8 cellular contexts compared by ENCODE assay signal in the genomic region with DNA sequence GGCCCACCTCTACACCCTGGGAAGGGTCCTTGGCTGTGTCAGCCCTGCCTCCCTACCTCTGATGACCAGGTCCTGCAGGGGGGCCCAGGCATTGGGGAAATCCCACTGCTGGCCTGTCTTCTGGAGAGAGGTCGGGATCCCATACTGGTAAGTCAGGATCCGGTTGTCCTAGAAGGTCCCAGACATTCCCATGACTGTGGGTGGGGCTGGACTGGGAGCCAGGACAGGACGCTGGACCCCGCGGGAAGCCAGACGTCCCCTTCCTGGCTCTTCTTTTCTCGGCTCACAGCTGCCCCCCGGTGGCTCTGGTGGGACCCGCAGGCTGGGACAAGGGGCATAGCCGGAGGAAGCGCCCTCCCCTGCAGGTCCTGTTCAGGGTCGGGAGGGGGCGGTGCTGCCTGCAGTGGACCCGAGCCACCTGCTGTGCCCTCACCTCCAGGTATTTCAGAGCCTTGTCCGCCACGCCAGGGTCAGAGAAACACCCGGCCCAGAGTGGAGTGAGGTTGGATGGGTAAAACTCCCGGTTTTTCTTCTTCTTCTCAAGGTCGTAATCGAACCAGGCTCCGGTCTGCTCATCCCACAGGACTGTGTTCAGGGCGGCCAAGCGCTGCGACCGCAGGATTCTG. TPM values are rescaled to one million over a fixed set of nuclear protein-coding genes. Genes with fewer than 3 reads are reported as not detected.
A peak's percentile ranks its signal among the peaks of the same experiment; 100 is the strongest.
DNase-seq lines count a peak whose midpoint lies in the region; ATAC-seq and TF ChIP-seq lines count a peak whose summit lies in the region.

No MANE protein-coding gene starts in this region.

- H3K36me3 ChIP-seq in H7 (replicated peaks; ENCODE audit: control insufficient read depth, insufficient read depth, low read length) (peaks cover 2% of the 10 kb centered on the region), SU-DHL-6 (ENCODE audit: low read length) (no peaks in the 10 kb centered on the region)

- POLR2A ChIA-PET in activated naive CD8-positive, alpha-beta T cell treated with anti-CD3 and anti-CD28 coated beads, Interleukin-2, amount 10 ng/mL, durations not matched to agents 7 days and 5 days (lab: Charles Lee) = interaction anchor here (0.8 kb wide), 1 partner anchor 66 kb away, joined by 3 read pairs; no protein-coding TSS in a partner anchor

- H3K27me3 Mint-ChIP-seq in activated naive CD8-positive, alpha-beta T cell treated with anti-CD3 and anti-CD28 coated beads, Interleukin-2, amount 10 ng/mL, durations not matched to agents 7 days and 5 days = no peaks in the 10 kb centered on the region
- no peaks in the 10 kb centered on the region for H3K27me3 Mint-ChIP-seq in type B pancreatic cell

- no peak overlapping the region for H3K27ac Mint-ChIP-seq in activated naive CD8-positive, alpha-beta T cell treated with anti-CD3 and anti-CD28 coated beads, Interleukin-2, amount 10 ng/mL, durations not matched to agents 7 days and 5 days
- H3K27ac Mint-ChIP-seq in type B pancreatic cell = no peak overlapping the region

- intact Hi-C loops in Right ventricle myocardium superior (cut with DNase I) = loop anchor here (5.0 kb wide), 1 partner anchor 47 kb away; no protein-coding TSS in a partner anchor
- intact Hi-C loops in posterior cingulate gyrus (cut with DNase I) = loop anchor here (2.0 kb wide), 1 partner anchor 65 kb away; no protein-coding TSS in a partner anchor

- no peak overlapping the region for H3K9ac ChIP-seq in SU-DHL-6 (ENCODE audit: low read length)

- no peaks in the 10 kb centered on the region for H3K79me2 ChIP-seq in SU-DHL-6 (ENCODE audit: insufficient read depth, low read length)

- no peaks in the 10 kb centered on the region for H3K36me3 Mint-ChIP-seq in activated naive CD8-positive, alpha-beta T cell treated with anti-CD3 and anti-CD28 coated beads, Interleukin-2, amount 10 ng/mL, durations not matched to agents 7 days and 5 days
- H3K36me3 Mint-ChIP-seq in type B pancreatic cell = no peaks in the 10 kb centered on the region

- H3K9me2 ChIP-seq in SU-DHL-6 (replicated peaks; ENCODE audit: insufficient read depth, low read length) = no peaks in the 10 kb centered on the region

- H3K4me3 ChIP-seq in H7 (ENCODE audit: insufficient read depth, low read depth, low read length) = no peak overlapping the region
- no peak overlapping the region for H3K4me3 ChIP-seq in SU-DHL-6 (ENCODE audit: insufficient read depth, low read length, poor library complexity, severe bottlenecking)

- no peak overlapping the region for H3K27ac ChIP-seq in SU-DHL-6 (ENCODE audit: low read depth, low read length)

- H3K9me3 ChIP-seq in SU-DHL-6 (ENCODE audit: insufficient read depth, low read length) = no peaks in the 10 kb centered on the region

- H3K4me2 ChIP-seq in SU-DHL-6 (ENCODE audit: low read depth, low read length, poor library complexity, severe bottlenecking) = no peak overlapping the region

- ATAC-seq in activated naive CD8-positive, alpha-beta T cell treated with anti-CD3 and anti-CD28 coated beads, Interleukin-2, amount 10 ng/mL, durations not matched to agents 7 days and 5 days (ENCODE audit: low read depth) = peak; percentile 96
- ATAC-seq in Right ventricle myocardium superior (ENCODE audit: poor library complexity) = peak; percentile 84

- no peaks in the 10 kb centered on the region for H4K20me1 ChIP-seq in SU-DHL-6 (ENCODE audit: low read depth, low read length)

- peaks cover 3% of the 10 kb centered on the region for H3K4me1 Mint-ChIP-seq in activated naive CD8-positive, alpha-beta T cell treated with anti-CD3 and anti-CD28 coated beads, Interleukin-2, amount 10 ng/mL, durations not matched to agents 7 days and 5 days
- H3K4me1 Mint-ChIP-seq in type B pancreatic cell (ENCODE audit: unreplicated experiment) = peaks cover 10% of the 10 kb centered on the region

- peak; percentile 38 for DNase-seq in DMS114 treated with DMSO at 0.1 percent for 48 hours (lab: John Stamatoyannopoulos, UW; ENCODE audit: unreplicated experiment)
- DNase-seq in H7 = peak; percentile 99
- DNase-seq in NCI-H1417 (lab: John Stamatoyannopoulos, UW) = peak; percentile 80 to 93 (median 84)
- DNase-seq in activated naive CD8-positive, alpha-beta T cell treated with anti-CD3 and anti-CD28 coated beads, Interleukin-2, amount 10 ng/mL, durations not matched to agents 7 days and 5 days = peak; percentile 96
- DNase-seq in Right ventricle myocardium superior = peak; percentile 95
- DNase-seq in posterior cingulate gyrus = peak; percentile 76 to 98 (median 92)
- peak; percentile 91 for DNase-seq in type B pancreatic cell (ENCODE audit: extremely low spot score, unreplicated experiment)

- H3K27me3 ChIP-seq in H7 (ENCODE audit: control insufficient read depth, insufficient read depth, low read length) = no peaks in the 10 kb centered on the region
- no peaks in the 10 kb centered on the region for H3K27me3 ChIP-seq in SU-DHL-6 (ENCODE audit: low read length)

- H2AFZ ChIP-seq in SU-DHL-6 (ENCODE audit: low read depth, low read length, severe bottlenecking) = peak overlapping the region; percentile 82

- no peak overlapping the region for H3K4me3 Mint-ChIP-seq in activated naive CD8-positive, alpha-beta T cell treated with anti-CD3 and anti-CD28 coated beads, Interleukin-2, amount 10 ng/mL, durations not matched to agents 7 days and 5 days
- H3K4me3 Mint-ChIP-seq in type B pancreatic cell = no peak overlapping the region

- no peaks in the 10 kb centered on the region for H3K9me3 Mint-ChIP-seq in activated naive CD8-positive, alpha-beta T cell treated with anti-CD3 and anti-CD28 coated beads, Interleukin-2, amount 10 ng/mL, durations not matched to agents 7 days and 5 days
- no peaks in the 10 kb centered on the region for H3K9me3 Mint-ChIP-seq in type B pancreatic cell

- peak; percentile 96 for TF ChIP-seq CTCF in SU-DHL-6 (IDR thresholded peaks at IDR 0.05; ENCODE audit: insufficient read depth, low read length, poor library complexity, severe bottlenecking)
- peak; percentile 96 for TF ChIP-seq CTCF in type B pancreatic cell (conservative IDR thresholded peaks at IDR 0.05)

- no peaks in the 10 kb centered on the region for H3F3A ChIP-seq in SU-DHL-6 (ENCODE audit: insufficient read depth)

RNA-seq across cellular contexts. Expression of gene TREH, which starts 20.0 kb away (rescaled TPM):
- not detected in 2 replicates for total RNA-seq in H7 (2014; rRNA removed; shearing (Covaris generic))
- total RNA-seq in activated naive CD8-positive, alpha-beta T cell treated with anti-CD3 and anti-CD28 coated beads, Interleukin-2, amount 10 ng/mL, durations not matched to agents 7 days and 5 days = not detected
- total RNA-seq in Right ventricle myocardium superior (not detected), type B pancreatic cell (ENCODE audit: low replicate concordance) (0.33 and 0.41 TPM in 2 replicates)

RNA-seq across cellular contexts. Expression of gene PHLDB1, which starts 52.0 kb away (rescaled TPM):
- 48.7 and 55.0 TPM in 2 replicates for total RNA-seq in H7 (2014; rRNA removed; shearing (Covaris generic))
- 1 to 10 TPM; 2.7 to 3.3 TPM for total RNA-seq in activated naive CD8-positive, alpha-beta T cell treated with anti-CD3 and anti-CD28 coated beads, Interleukin-2, amount 10 ng/mL, durations not matched to agents 7 days and 5 days
- 102 TPM for total RNA-seq in Right ventricle myocardium superior
- total RNA-seq in type B pancreatic cell (ENCODE audit: low replicate concordance) = 21.2 and 63.1 TPM in 2 replicates

Comparison
In these comparisons a context has a peak if more than half of its experiments do, and no peak if none do; other contexts are left out.
1. DNase-seq: peak in every context shown above with its lines; median percentile 99 in H7; 96 in activated naive CD8-positive, alpha-beta T cell treated with anti-CD3 and anti-CD28 coated beads, Interleukin-2, amount 10 ng/mL, durations not matched to agents 7 days and 5 days; 95 in Right ventricle myocardium superior; 92 in posterior cingulate gyrus; 91 in type B pancreatic cell; 84 in NCI-H1417; 38 in DMS114 treated with DMSO at 0.1 percent for 48 hours.